In genomic region chr3:48664313-48664644, GRCh38 we compare ENCODE assay signal across 8 cellular contexts. TPM values are rescaled to one million over a fixed set of nuclear protein-coding genes. Genes with fewer than 3 reads are reported as not detected.
A peak's percentile ranks its signal among the peaks of the same experiment; 100 is the strongest.
DNase-seq lines count a peak whose midpoint lies in the region; ATAC-seq, FAIRE-seq and TF ChIP-seq lines count a peak whose summit lies in the region.

No MANE protein-coding gene starts in this region.

- H3K27ac Mint-ChIP-seq in mesothelial cell of epicardium = peak overlapping the region; percentile 100

- POLR2A ChIA-PET in HepG2 (lab: Yijun Ruan, JAX) = interaction anchor here (1.3 to 4.0 kb wide), 6 partner anchors 12 to 191 kb away, joined by 3 to 40 read pairs (median 9); partner anchors contain the start of genes NCKIPSD, PFKFB4, SLC26A6 and TMEM89

- H3K9ac ChIP-seq in HepG2 (ENCODE audit: insufficient read depth, low read depth, low read length) = peak overlapping the region; percentile 94

- no peak for TF ChIP-seq POLR2A in HepG2 (IDR thresholded peaks at IDR 0.05; ENCODE audit: insufficient read depth in 1 of 2, low read depth in 2 of 2, low read length in 2 of 2)
- no peak for TF ChIP-seq POLR2A in right lobe of liver (IDR thresholded peaks at IDR 0.05)
- TF ChIP-seq POLR2A in transverse colon (IDR thresholded peaks at IDR 0.05) = no peak

- TF ChIP-seq CTCF in HepG2 (CRISPR knock-in tag; IDR thresholded peaks at IDR 0.05) (no peak), right lobe of liver (IDR thresholded peaks at IDR 0.05) (no peak), mesothelial cell of epicardium (IDR thresholded peaks at IDR 0.05; ENCODE audit: unreplicated experiment) (peak; percentile 16), transverse colon (IDR thresholded peaks at IDR 0.05) (peak in 1 of 5 experiments; percentile 9)

- H3K27ac ChIP-seq in HepG2 (ENCODE audit: extremely low read length, insufficient read depth, low read length) (peak overlapping the region; percentile 96), right lobe of liver (no peak overlapping the region), angular gyrus (ENCODE audit: low read depth, low read length) (peak overlapping the region; percentile 32), transverse colon (peak overlapping the region; percentile 20 to 82 (median 77))

- peaks cover 14% of the 10 kb centered on the region for H3K4me1 Mint-ChIP-seq in mesothelial cell of epicardium

- H3K4me1 ChIP-seq in HepG2 (ENCODE audit: insufficient read depth, low read length) (peaks cover 21% of the 10 kb centered on the region), right lobe of liver (peaks cover 0 to 17% (median 4%) of the 10 kb centered on the region in 4 donors), transverse colon (peaks cover 6 to 26% (median 18%) of the 10 kb centered on the region in 4 donors)

- peaks cover 6% of the 10 kb centered on the region; the same call in 1 of the 2 replicates for H4K20me1 ChIP-seq in HepG2 (ENCODE audit: insufficient read depth, low read length)

- no peak for TF ChIP-seq RAD21 in HepG2 (CRISPR knock-in tag; IDR thresholded peaks at IDR 0.05)

- DNase-seq in HepG2 (ENCODE audit: low spot score) (no peak), right lobe of liver (no peak), mesothelial cell of epicardium (ENCODE audit: low spot score in 2 of 2, unreplicated experiment in 2 of 2) (no peak), transverse colon (no peak), cerebellar nuclear complex (lab: John Stamatoyannopoulos, UW) (no peak)
- DNase-seq in effector CD4-positive, alpha-beta T cell = no peak

- peak overlapping the region; percentile 54 for H3K4me2 ChIP-seq in HepG2 (ENCODE audit: low read depth, low read length)

- peaks cover 11% of the 10 kb centered on the region for H3K27me3 Mint-ChIP-seq in mesothelial cell of epicardium (ENCODE audit: low read depth)

- 51% methylated on average over 10 of the region's 11 CpGs for WGBS in HepG2 (ENCODE audit: low lambda C conversion rate)
- 86% methylated on average over 7 of the region's 11 CpGs for WGBS in right lobe of liver (ENCODE audit: insufficient coverage, low coverage, low lambda C conversion rate, missing lambda C conversion rate)
- 63 to 78% methylated on average over 6 to 11 of the region's 11 CpGs for WGBS in transverse colon (ENCODE audit: low coverage in 1 of 2), 2 donors

- peaks cover 5% of the 10 kb centered on the region for H3K36me3 Mint-ChIP-seq in mesothelial cell of epicardium

- intact Hi-C loops in HepG2 (cut with micrococcal nuclease; ENCODE audit: unreplicated experiment) (no loop called here), right lobe of liver (cut with DNase I) (no loop called here), transverse colon (cut with DNase I; ENCODE audit: low total_unique reads) (no loop called here)

- H2AFZ ChIP-seq in HepG2 (ENCODE audit: low read length) = no peak overlapping the region

- peaks cover 0 to 1% of the 10 kb centered on the region in 2 experiments; a peak in 2 of 5 replicates for H3K36me3 ChIP-seq in HepG2 (replicated peaks in 1 of 2; ENCODE audit: control insufficient read depth in 1 of 2, insufficient read depth in 2 of 2, low read length in 2 of 2)
- H3K36me3 ChIP-seq in right lobe of liver = no peaks in the 10 kb centered on the region
- no peaks in the 10 kb centered on the region for H3K36me3 ChIP-seq in transverse colon

- ATAC-seq in HepG2 = no peak
- no peak for ATAC-seq in right lobe of liver
- ATAC-seq in GM18867 (IDR thresholded peaks at IDR 0.05; ENCODE audit: unreplicated experiment) = no peak

- BruUV-seq in HepG2 (replicated peaks; lab: Mats Ljungman, UMichigan) = no TSS peak

- no peaks in the 10 kb centered on the region for H3K9me3 ChIP-seq in HepG2 (ENCODE audit: low read length)
- H3K9me3 ChIP-seq in right lobe of liver = no peaks in the 10 kb centered on the region
- no peaks in the 10 kb centered on the region for H3K9me3 ChIP-seq in transverse colon

- H3K27me3 ChIP-seq in HepG2 (ENCODE audit: control insufficient read depth in 1 of 2, insufficient read depth in 2 of 2, low read length in 2 of 2) (no peaks in the 10 kb centered on the region), right lobe of liver (peaks cover 0 to 10% of the 10 kb centered on the region in 2 donors), transverse colon (peaks cover 28% of the 10 kb centered on the region)

- H3K79me2 ChIP-seq in HepG2 (ENCODE audit: insufficient read depth, low read length) = no peaks in the 10 kb centered on the region

- in situ Hi-C loops in HepG2 (cut with HindIII; ENCODE audit: extremely low pct_ligation_motif_present, low pct_unique_long_range_greater_than_20kb) = no loop called here
- in situ Hi-C loops in transverse colon (cut with MboI; ENCODE audit: low pct_ligation_motif_present in 1 of 4, low pct_unique_long_range_greater_than_20kb in 1 of 4, low sequenced_read_pairs in 3 of 4) = no loop called here

- FAIRE-seq in HepG2 (lab: Jason Lieb, UNC) = no peak

- peak overlapping the region; percentile 92 for H3K4me3 Mint-ChIP-seq in mesothelial cell of epicardium

- CTCF ChIA-PET in HepG2 (lab: Yijun Ruan, JAX; ENCODE audit: low intra/inter-chr PET ratio, low total read pairs) = interaction anchor here (1.6 kb wide), 1 partner anchor 22 kb away, joined by 4 read pairs; the partner anchor contains the start of gene NCKIPSD

- no peaks in the 10 kb centered on the region for H3K9me3 Mint-ChIP-seq in mesothelial cell of epicardium

- H3K4me3 ChIP-seq in HepG2 (replicated peaks in 1 of 3; ENCODE audit: insufficient read depth in 1 of 3, low read depth in 2 of 3, low read length in 3 of 3) (peak overlapping the region in 1 of 3 experiments; percentile 77; a peak in 1 of 6 replicates), right lobe of liver (no peak overlapping the region), transverse colon (peak overlapping the region in 1 of 4 donors; percentile 42)

- TF ChIP-seq EP300 in HepG2 (IDR thresholded peaks at IDR 0.05; ENCODE audit: low read depth in 2 of 2, low read length in 2 of 2) (no peak), HepG2 (CRISPR knock-in tag; IDR thresholded peaks at IDR 0.05; ENCODE audit: borderline replicate concordance) (no peak), transverse colon (IDR thresholded peaks at IDR 0.05; ENCODE audit: low read depth) (no peak)

RNA-seq across cellular contexts. Expression of gene CELSR3, which starts 1.6 kb away (rescaled TPM):
- total RNA-seq in HepG2 (2016; rRNA removed; fragmentation: Illumina TruSeq; extraction: Trizol) (3.2 and 5.4 TPM in 2 replicates), right lobe of liver (under 1 TPM; 0.15 to 0.68 (median 0.34) TPM), mesothelial cell of epicardium (5.0 to 5.6 TPM (median 5.2 TPM) in 3 replicates), transverse colon (10 to 100 TPM in 1 of 4 donors, 1 to 10 TPM in 3; 1.2 to 15.0 (median 3.9) TPM)
- 0.35 and 0.51 TPM in 2 replicates for total RNA-seq in HepG2 (2016; cell fraction: cytosol; rRNA removed; fragmentation: Illumina TruSeq; extraction: Trizol; ENCODE audit: low read depth)
- total RNA-seq in HepG2 (2016; cell fraction: insoluble cytoplasmic fraction; rRNA removed; fragmentation: Illumina TruSeq; extraction: Trizol) = 2.7 and 5.4 TPM in 2 replicates
- total RNA-seq in HepG2 (2016; cell fraction: membrane; rRNA removed; fragmentation: Illumina TruSeq; extraction: Trizol) = 1.1 and 1.2 TPM in 2 replicates
- 7.5 and 9.6 TPM in 2 replicates for total RNA-seq in HepG2 (2016; cell fraction: nucleus; rRNA removed; fragmentation: Illumina TruSeq; extraction: Trizol)
- polyA plus RNA-seq in HepG2 (2011; rRNA removed) = 6.7 and 8.3 TPM in 2 replicates
- 4.1 and 5.0 TPM in 2 replicates for polyA plus RNA-seq in HepG2 (2011; cell fraction: cytosol; rRNA removed)
- polyA plus RNA-seq in HepG2 (2011; cell fraction: nucleus; rRNA removed) = 54.2 and 80.2 TPM in 2 replicates
- 8.0 and 10.5 TPM in 2 replicates for polyA plus RNA-seq in HepG2 (2012)
- 0.34 and 0.35 TPM in 2 replicates for polyA plus RNA-seq in HepG2 (2016; cell fraction: cytosol; fragmentation: Illumina TruSeq; extraction: Trizol; ENCODE audit: low read depth)
- polyA plus RNA-seq in HepG2 (2016; cell fraction: insoluble cytoplasmic fraction; fragmentation: Illumina TruSeq; extraction: Trizol; ENCODE audit: low read depth) = 2.4 and 3.0 TPM in 2 replicates
- polyA plus RNA-seq in HepG2 (2016; cell fraction: membrane; fragmentation: Illumina TruSeq; extraction: Trizol; ENCODE audit: low read depth) = 0.61 and 0.63 TPM in 2 replicates
- polyA plus RNA-seq in HepG2 (2016; cell fraction: nucleus; fragmentation: Illumina TruSeq; extraction: Trizol; ENCODE audit: insufficient read depth, low read depth) = 27.4 and 28.0 TPM in 2 replicates
- 6.7 and 18.0 TPM in 2 replicates for polyA minus RNA-seq in HepG2 (2011; rRNA and poly(A)+ RNA removed; ENCODE audit: low replicate concordance)
- 6.9 and 7.0 TPM in 2 replicates for polyA minus RNA-seq in HepG2 (2011; cell fraction: cytosol; rRNA and poly(A)+ RNA removed)
- polyA minus RNA-seq in HepG2 (2011; cell fraction: nucleus; rRNA and poly(A)+ RNA removed) = 18.9 and 19.6 TPM in 2 replicates

RNA-seq across cellular contexts. Expression of gene NCKIPSD, which starts 21.4 kb away (rescaled TPM):
- total RNA-seq in HepG2 (2016; rRNA removed; fragmentation: Illumina TruSeq; extraction: Trizol) (13.5 and 14.3 TPM in 2 replicates), right lobe of liver (10 to 100 TPM in 4 of 6 experiments, 1 to 10 TPM in 2; 6.8 to 27.3 (median 12.3) TPM), mesothelial cell of epicardium (30.7 to 33.5 TPM (median 31.9 TPM) in 3 replicates), transverse colon (10 to 100 TPM; 42.3 to 74.6 (median 49.2) TPM)
- total RNA-seq in HepG2 (2016; cell fraction: cytosol; rRNA removed; fragmentation: Illumina TruSeq; extraction: Trizol; ENCODE audit: low read depth) = 4.8 and 5.0 TPM in 2 replicates
- 13.6 and 14.6 TPM in 2 replicates for total RNA-seq in HepG2 (2016; cell fraction: insoluble cytoplasmic fraction; rRNA removed; fragmentation: Illumina TruSeq; extraction: Trizol)
- total RNA-seq in HepG2 (2016; cell fraction: membrane; rRNA removed; fragmentation: Illumina TruSeq; extraction: Trizol) = 10.8 and 12.0 TPM in 2 replicates
- total RNA-seq in HepG2 (2016; cell fraction: nucleus; rRNA removed; fragmentation: Illumina TruSeq; extraction: Trizol) = 12.7 and 17.2 TPM in 2 replicates
- 35.2 and 44.2 TPM in 2 replicates for polyA plus RNA-seq in HepG2 (2011; rRNA removed)
- polyA plus RNA-seq in HepG2 (2011; cell fraction: cytosol; rRNA removed) = 25.4 and 38.7 TPM in 2 replicates
- 79.3 and 90.0 TPM in 2 replicates for polyA plus RNA-seq in HepG2 (2011; cell fraction: nucleus; rRNA removed)
- polyA plus RNA-seq in HepG2 (2012) = 14.1 and 18.5 TPM in 2 replicates
- polyA plus RNA-seq in HepG2 (2016; cell fraction: cytosol; fragmentation: Illumina TruSeq; extraction: Trizol; ENCODE audit: low read depth) = 6.3 and 6.6 TPM in 2 replicates
- polyA plus RNA-seq in HepG2 (2016; cell fraction: insoluble cytoplasmic fraction; fragmentation: Illumina TruSeq; extraction: Trizol; ENCODE audit: low read depth) = 15.7 and 21.1 TPM in 2 replicates
- 10.6 and 11.9 TPM in 2 replicates for polyA plus RNA-seq in HepG2 (2016; cell fraction: membrane; fragmentation: Illumina TruSeq; extraction: Trizol; ENCODE audit: low read depth)
- polyA plus RNA-seq in HepG2 (2016; cell fraction: nucleus; fragmentation: Illumina TruSeq; extraction: Trizol; ENCODE audit: insufficient read depth, low read depth) = 26.0 and 26.3 TPM in 2 replicates
- polyA minus RNA-seq in HepG2 (2011; rRNA and poly(A)+ RNA removed; ENCODE audit: low replicate concordance) = 68.5 and 115 TPM in 2 replicates
- 20.6 and 27.4 TPM in 2 replicates for polyA minus RNA-seq in HepG2 (2011; cell fraction: cytosol; rRNA and poly(A)+ RNA removed)
- polyA minus RNA-seq in HepG2 (2011; cell fraction: nucleus; rRNA and poly(A)+ RNA removed) = 27.7 and 30.7 TPM in 2 replicates

RNA-seq across cellular contexts. Expression of gene SLC26A6, which starts 29.0 kb away (rescaled TPM):
- 10.3 and 40.7 TPM in 2 replicates for total RNA-seq in HepG2 (2016; rRNA removed; fragmentation: Illumina TruSeq; extraction: Trizol)
- total RNA-seq in HepG2 (2016; cell fraction: cytosol; rRNA removed; fragmentation: Illumina TruSeq; extraction: Trizol; ENCODE audit: low read depth) = 8.0 and 8.2 TPM in 2 replicates
- 9.6 and 38.5 TPM in 2 replicates for total RNA-seq in HepG2 (2016; cell fraction: insoluble cytoplasmic fraction; rRNA removed; fragmentation: Illumina TruSeq; extraction: Trizol)
- 8.3 and 9.4 TPM in 2 replicates for total RNA-seq in HepG2 (2016; cell fraction: membrane; rRNA removed; fragmentation: Illumina TruSeq; extraction: Trizol)
- total RNA-seq in HepG2 (2016; cell fraction: nucleus; rRNA removed; fragmentation: Illumina TruSeq; extraction: Trizol) = 50.7 and 62.0 TPM in 2 replicates
- polyA plus RNA-seq in HepG2 (2011; rRNA removed) = 184 and 298 TPM in 2 replicates
- polyA plus RNA-seq in HepG2 (2011; cell fraction: cytosol; rRNA removed) = 90.8 and 93.6 TPM in 2 replicates
- 3,075 and 3,281 TPM in 2 replicates for polyA plus RNA-seq in HepG2 (2011; cell fraction: nucleus; rRNA removed)
- 163 and 233 TPM in 2 replicates for polyA plus RNA-seq in HepG2 (2012)
- 3.5 and 4.6 TPM in 2 replicates for polyA plus RNA-seq in HepG2 (2016; cell fraction: cytosol; fragmentation: Illumina TruSeq; extraction: Trizol; ENCODE audit: low read depth)
- 6.7 and 9.8 TPM in 2 replicates for polyA plus RNA-seq in HepG2 (2016; cell fraction: insoluble cytoplasmic fraction; fragmentation: Illumina TruSeq; extraction: Trizol; ENCODE audit: low read depth)
- polyA plus RNA-seq in HepG2 (2016; cell fraction: membrane; fragmentation: Illumina TruSeq; extraction: Trizol; ENCODE audit: low read depth) = 4.9 and 6.2 TPM in 2 replicates
- 133 and 147 TPM in 2 replicates for polyA plus RNA-seq in HepG2 (2016; cell fraction: nucleus; fragmentation: Illumina TruSeq; extraction: Trizol; ENCODE audit: insufficient read depth, low read depth)
- polyA minus RNA-seq in HepG2 (2011; rRNA and poly(A)+ RNA removed; ENCODE audit: low replicate concordance) = 56.2 and 422 TPM in 2 replicates
- 79.8 and 100 TPM in 2 replicates for polyA minus RNA-seq in HepG2 (2011; cell fraction: cytosol; rRNA and poly(A)+ RNA removed)
- 459 and 526 TPM in 2 replicates for polyA minus RNA-seq in HepG2 (2011; cell fraction: nucleus; rRNA and poly(A)+ RNA removed)
- 1 to 10 TPM; 6.6 to 9.9 (median 8.6) TPM for total RNA-seq in right lobe of liver
- 18.0 to 22.7 TPM (median 21.6 TPM) in 3 replicates for total RNA-seq in mesothelial cell of epicardium
- 100 to 1,000 TPM; 134 to 282 (median 193) TPM for total RNA-seq in transverse colon

RNA-seq across cellular contexts. Expression of gene TMEM89, which starts 42.7 kb away (rescaled TPM):
- total RNA-seq in HepG2 (2016; rRNA removed; fragmentation: Illumina TruSeq; extraction: Trizol) = 0.31 TPM in 1 of 2 replicates, not detected in the other
- total RNA-seq in HepG2 (2016; cell fraction: cytosol; rRNA removed; fragmentation: Illumina TruSeq; extraction: Trizol; ENCODE audit: low read depth) = not detected in 2 replicates
- 0.32 TPM in 1 of 2 replicates, not detected in the other for total RNA-seq in HepG2 (2016; cell fraction: insoluble cytoplasmic fraction; rRNA removed; fragmentation: Illumina TruSeq; extraction: Trizol)
- not detected in 2 replicates for total RNA-seq in HepG2 (2016; cell fraction: membrane; rRNA removed; fragmentation: Illumina TruSeq; extraction: Trizol)
- total RNA-seq in HepG2 (2016; cell fraction: nucleus; rRNA removed; fragmentation: Illumina TruSeq; extraction: Trizol) = not detected in 2 replicates
- 0.30 and 0.59 TPM in 2 replicates for polyA plus RNA-seq in HepG2 (2011; rRNA removed)
- not detected in 2 replicates for polyA plus RNA-seq in HepG2 (2011; cell fraction: cytosol; rRNA removed)
- polyA plus RNA-seq in HepG2 (2011; cell fraction: nucleus; rRNA removed) = 2.5 and 4.9 TPM in 2 replicates
- polyA plus RNA-seq in HepG2 (2012) = 0.25 and 0.27 TPM in 2 replicates
- polyA plus RNA-seq in HepG2 (2016; cell fraction: cytosol; fragmentation: Illumina TruSeq; extraction: Trizol; ENCODE audit: low read depth) = not detected in 2 replicates
- polyA plus RNA-seq in HepG2 (2016; cell fraction: insoluble cytoplasmic fraction; fragmentation: Illumina TruSeq; extraction: Trizol; ENCODE audit: low read depth) = not detected in 2 replicates
- not detected in 2 replicates for polyA plus RNA-seq in HepG2 (2016; cell fraction: membrane; fragmentation: Illumina TruSeq; extraction: Trizol; ENCODE audit: low read depth)
- polyA plus RNA-seq in HepG2 (2016; cell fraction: nucleus; fragmentation: Illumina TruSeq; extraction: Trizol; ENCODE audit: insufficient read depth, low read depth) = not detected in 2 replicates
- 0.68 TPM in 1 of 2 replicates, not detected in the other for polyA minus RNA-seq in HepG2 (2011; rRNA and poly(A)+ RNA removed; ENCODE audit: low replicate concordance)
- not detected in 2 replicates for polyA minus RNA-seq in HepG2 (2011; cell fraction: cytosol; rRNA and poly(A)+ RNA removed)
- 1.1 and 2.4 TPM in 2 replicates for polyA minus RNA-seq in HepG2 (2011; cell fraction: nucleus; rRNA and poly(A)+ RNA removed)
- total RNA-seq in right lobe of liver = not detected
- 0.84 TPM in 1 of 3 replicates, not detected in the others for total RNA-seq in mesothelial cell of epicardium
- total RNA-seq in transverse colon = 10 to 100 TPM in 1 of 4 donors, not detected in 3; 13.1 TPM

RNA-seq across cellular contexts. Expression of gene IP6K2, which starts 52.7 kb away (rescaled TPM):
- total RNA-seq in HepG2 (2016; rRNA removed; fragmentation: Illumina TruSeq; extraction: Trizol) (65.5 and 85.5 TPM in 2 replicates), right lobe of liver (10 to 100 TPM; 25.4 to 31.4 (median 27.4) TPM), mesothelial cell of epicardium (207 to 212 TPM (median 209 TPM) in 3 replicates), transverse colon (100 to 1,000 TPM; 169 to 255 (median 225) TPM)
- total RNA-seq in HepG2 (2016; cell fraction: cytosol; rRNA removed; fragmentation: Illumina TruSeq; extraction: Trizol; ENCODE audit: low read depth) = 19.4 and 21.6 TPM in 2 replicates
- 63.7 and 86.9 TPM in 2 replicates for total RNA-seq in HepG2 (2016; cell fraction: insoluble cytoplasmic fraction; rRNA removed; fragmentation: Illumina TruSeq; extraction: Trizol)
- total RNA-seq in HepG2 (2016; cell fraction: membrane; rRNA removed; fragmentation: Illumina TruSeq; extraction: Trizol) = 32.1 and 38.0 TPM in 2 replicates
- total RNA-seq in HepG2 (2016; cell fraction: nucleus; rRNA removed; fragmentation: Illumina TruSeq; extraction: Trizol) = 100 and 109 TPM in 2 replicates
- 112 and 115 TPM in 2 replicates for polyA plus RNA-seq in HepG2 (2011; rRNA removed)
- 66.7 and 84.4 TPM in 2 replicates for polyA plus RNA-seq in HepG2 (2011; cell fraction: cytosol; rRNA removed)
- polyA plus RNA-seq in HepG2 (2011; cell fraction: nucleus; rRNA removed) = 480 and 513 TPM in 2 replicates
- 77.2 and 80.7 TPM in 2 replicates for polyA plus RNA-seq in HepG2 (2012)
- 16.4 and 20.0 TPM in 2 replicates for polyA plus RNA-seq in HepG2 (2016; cell fraction: cytosol; fragmentation: Illumina TruSeq; extraction: Trizol; ENCODE audit: low read depth)
- polyA plus RNA-seq in HepG2 (2016; cell fraction: insoluble cytoplasmic fraction; fragmentation: Illumina TruSeq; extraction: Trizol; ENCODE audit: low read depth) = 82.8 and 83.9 TPM in 2 replicates
- polyA plus RNA-seq in HepG2 (2016; cell fraction: membrane; fragmentation: Illumina TruSeq; extraction: Trizol; ENCODE audit: low read depth) = 26.4 and 27.7 TPM in 2 replicates
- 260 and 268 TPM in 2 replicates for polyA plus RNA-seq in HepG2 (2016; cell fraction: nucleus; fragmentation: Illumina TruSeq; extraction: Trizol; ENCODE audit: insufficient read depth, low read depth)
- polyA minus RNA-seq in HepG2 (2011; rRNA and poly(A)+ RNA removed; ENCODE audit: low replicate concordance) = 71.8 and 84.4 TPM in 2 replicates
- 23.0 and 26.6 TPM in 2 replicates for polyA minus RNA-seq in HepG2 (2011; cell fraction: cytosol; rRNA and poly(A)+ RNA removed)
- polyA minus RNA-seq in HepG2 (2011; cell fraction: nucleus; rRNA and poly(A)+ RNA removed) = 87.8 and 89.9 TPM in 2 replicates

Comparison
In these comparisons a context has a peak if more than half of its experiments do, and no peak if none do; other contexts are left out.
1. H3K27ac ChIP-seq: peak in HepG2 (single experiment), angular gyrus (single experiment) and transverse colon (4 of 4); none in right lobe of liver (0 of 3).